In the genomic region with DNA sequence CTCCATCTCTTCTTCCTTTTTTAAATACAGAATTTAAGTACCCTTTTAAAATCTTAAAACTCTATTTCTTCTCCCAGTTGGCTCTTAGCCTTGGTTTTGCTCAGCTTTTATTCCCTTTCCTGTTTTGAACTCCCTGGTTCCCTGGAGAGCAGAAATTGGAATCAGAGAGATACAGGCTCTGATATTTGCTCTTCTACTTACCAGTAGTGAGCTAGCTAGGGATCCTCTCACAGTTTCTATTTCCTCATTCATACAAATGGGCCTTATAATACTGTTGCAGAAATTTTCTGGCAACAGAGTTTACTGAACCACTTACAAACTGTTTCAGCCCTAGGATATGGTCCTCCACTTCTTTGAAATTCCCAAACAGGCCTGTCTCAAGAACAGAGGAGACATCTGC, we compare ENCODE assay signal across 1 cellular context.
TF ChIP-seq lines count a peak whose summit lies in the region.

No MANE protein-coding gene starts in this region.

TF ChIP-seq in GM23338, 12 proteins besides CTCF, POLR2A, EP300 and RAD21 (continued from another document):
- TF ChIP-seq, protein P1, sequence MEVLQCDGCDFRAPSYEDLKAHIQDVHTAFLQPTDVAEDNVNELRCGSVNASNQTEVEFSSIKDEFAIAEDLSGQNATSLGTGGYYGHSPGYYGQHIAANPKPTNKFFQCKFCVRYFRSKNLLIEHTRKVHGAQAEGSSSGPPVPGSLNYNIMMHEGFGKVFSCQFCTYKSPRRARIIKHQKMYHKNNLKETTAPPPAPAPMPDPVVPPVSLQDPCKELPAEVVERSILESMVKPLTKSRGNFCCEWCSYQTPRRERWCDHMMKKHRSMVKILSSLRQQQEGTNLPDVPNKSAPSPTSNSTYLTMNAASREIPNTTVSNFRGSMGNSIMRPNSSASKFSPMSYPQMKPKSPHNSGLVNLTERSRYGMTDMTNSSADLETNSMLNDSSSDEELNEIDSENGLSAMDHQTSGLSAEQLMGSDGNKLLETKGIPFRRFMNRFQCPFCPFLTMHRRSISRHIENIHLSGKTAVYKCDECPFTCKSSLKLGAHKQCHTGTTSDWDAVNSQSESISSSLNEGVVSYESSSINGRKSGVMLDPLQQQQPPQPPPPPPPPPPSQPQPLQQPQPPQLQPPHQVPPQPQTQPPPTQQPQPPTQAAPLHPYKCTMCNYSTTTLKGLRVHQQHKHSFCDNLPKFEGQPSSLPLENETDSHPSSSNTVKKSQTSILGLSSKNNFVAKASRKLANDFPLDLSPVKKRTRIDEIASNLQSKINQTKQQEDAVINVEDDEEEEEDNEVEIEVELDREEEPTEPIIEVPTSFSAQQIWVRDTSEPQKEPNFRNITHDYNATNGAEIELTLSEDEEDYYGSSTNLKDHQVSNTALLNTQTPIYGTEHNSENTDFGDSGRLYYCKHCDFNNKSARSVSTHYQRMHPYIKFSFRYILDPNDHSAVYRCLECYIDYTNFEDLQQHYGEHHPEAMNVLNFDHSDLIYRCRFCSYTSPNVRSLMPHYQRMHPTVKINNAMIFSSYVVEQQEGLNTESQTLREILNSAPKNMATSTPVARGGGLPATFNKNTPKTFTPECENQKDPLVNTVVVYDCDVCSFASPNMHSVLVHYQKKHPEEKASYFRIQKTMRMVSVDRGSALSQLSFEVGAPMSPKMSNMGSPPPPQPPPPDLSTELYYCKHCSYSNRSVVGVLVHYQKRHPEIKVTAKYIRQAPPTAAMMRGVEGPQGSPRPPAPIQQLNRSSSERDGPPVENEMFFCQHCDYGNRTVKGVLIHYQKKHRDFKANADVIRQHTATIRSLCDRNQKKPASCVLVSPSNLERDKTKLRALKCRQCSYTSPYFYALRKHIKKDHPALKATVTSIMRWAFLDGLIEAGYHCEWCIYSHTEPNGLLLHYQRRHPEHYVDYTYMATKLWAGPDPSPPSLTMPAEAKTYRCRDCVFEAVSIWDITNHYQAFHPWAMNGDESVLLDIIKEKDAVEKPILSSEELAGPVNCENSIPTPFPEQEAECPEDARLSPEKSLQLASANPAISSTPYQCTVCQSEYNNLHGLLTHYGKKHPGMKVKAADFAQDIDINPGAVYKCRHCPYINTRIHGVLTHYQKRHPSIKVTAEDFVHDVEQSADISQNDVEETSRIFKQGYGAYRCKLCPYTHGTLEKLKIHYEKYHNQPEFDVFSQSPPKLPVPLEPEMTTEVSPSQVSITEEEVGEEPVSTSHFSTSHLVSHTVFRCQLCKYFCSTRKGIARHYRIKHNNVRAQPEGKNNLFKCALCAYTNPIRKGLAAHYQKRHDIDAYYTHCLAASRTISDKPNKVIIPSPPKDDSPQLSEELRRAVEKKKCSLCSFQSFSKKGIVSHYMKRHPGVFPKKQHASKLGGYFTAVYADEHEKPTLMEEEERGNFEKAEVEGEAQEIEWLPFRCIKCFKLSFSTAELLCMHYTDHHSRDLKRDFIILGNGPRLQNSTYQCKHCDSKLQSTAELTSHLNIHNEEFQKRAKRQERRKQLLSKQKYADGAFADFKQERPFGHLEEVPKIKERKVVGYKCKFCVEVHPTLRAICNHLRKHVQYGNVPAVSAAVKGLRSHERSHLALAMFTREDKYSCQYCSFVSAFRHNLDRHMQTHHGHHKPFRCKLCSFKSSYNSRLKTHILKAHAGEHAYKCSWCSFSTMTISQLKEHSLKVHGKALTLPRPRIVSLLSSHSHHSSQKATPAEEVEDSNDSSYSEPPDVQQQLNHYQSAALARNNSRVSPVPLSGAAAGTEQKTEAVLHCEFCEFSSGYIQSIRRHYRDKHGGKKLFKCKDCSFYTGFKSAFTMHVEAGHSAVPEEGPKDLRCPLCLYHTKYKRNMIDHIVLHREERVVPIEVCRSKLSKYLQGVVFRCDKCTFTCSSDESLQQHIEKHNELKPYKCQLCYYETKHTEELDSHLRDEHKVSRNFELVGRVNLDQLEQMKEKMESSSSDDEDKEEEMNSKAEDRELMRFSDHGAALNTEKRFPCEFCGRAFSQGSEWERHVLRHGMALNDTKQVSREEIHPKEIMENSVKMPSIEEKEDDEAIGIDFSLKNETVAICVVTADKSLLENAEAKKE (CRISPR knock-in tag; IDR thresholded peaks at IDR 0.05): no peak
- TF ChIP-seq POLR2AphosphoS5 (IDR thresholded peaks at IDR 0.05; ENCODE audit: low read depth) (no peak), ZNF331 (CRISPR knock-in tag; IDR thresholded peaks at IDR 0.05; ENCODE audit: low read depth) (no peak)
- TF ChIP-seq, protein P2, sequence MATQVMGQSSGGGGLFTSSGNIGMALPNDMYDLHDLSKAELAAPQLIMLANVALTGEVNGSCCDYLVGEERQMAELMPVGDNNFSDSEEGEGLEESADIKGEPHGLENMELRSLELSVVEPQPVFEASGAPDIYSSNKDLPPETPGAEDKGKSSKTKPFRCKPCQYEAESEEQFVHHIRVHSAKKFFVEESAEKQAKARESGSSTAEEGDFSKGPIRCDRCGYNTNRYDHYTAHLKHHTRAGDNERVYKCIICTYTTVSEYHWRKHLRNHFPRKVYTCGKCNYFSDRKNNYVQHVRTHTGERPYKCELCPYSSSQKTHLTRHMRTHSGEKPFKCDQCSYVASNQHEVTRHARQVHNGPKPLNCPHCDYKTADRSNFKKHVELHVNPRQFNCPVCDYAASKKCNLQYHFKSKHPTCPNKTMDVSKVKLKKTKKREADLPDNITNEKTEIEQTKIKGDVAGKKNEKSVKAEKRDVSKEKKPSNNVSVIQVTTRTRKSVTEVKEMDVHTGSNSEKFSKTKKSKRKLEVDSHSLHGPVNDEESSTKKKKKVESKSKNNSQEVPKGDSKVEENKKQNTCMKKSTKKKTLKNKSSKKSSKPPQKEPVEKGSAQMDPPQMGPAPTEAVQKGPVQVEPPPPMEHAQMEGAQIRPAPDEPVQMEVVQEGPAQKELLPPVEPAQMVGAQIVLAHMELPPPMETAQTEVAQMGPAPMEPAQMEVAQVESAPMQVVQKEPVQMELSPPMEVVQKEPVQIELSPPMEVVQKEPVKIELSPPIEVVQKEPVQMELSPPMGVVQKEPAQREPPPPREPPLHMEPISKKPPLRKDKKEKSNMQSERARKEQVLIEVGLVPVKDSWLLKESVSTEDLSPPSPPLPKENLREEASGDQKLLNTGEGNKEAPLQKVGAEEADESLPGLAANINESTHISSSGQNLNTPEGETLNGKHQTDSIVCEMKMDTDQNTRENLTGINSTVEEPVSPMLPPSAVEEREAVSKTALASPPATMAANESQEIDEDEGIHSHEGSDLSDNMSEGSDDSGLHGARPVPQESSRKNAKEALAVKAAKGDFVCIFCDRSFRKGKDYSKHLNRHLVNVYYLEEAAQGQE (IDR thresholded peaks at IDR 0.05; ENCODE audit: unreplicated experiment): no peak
